ENCODE assay signal across 10 cellular contexts in the genomic region with DNA sequence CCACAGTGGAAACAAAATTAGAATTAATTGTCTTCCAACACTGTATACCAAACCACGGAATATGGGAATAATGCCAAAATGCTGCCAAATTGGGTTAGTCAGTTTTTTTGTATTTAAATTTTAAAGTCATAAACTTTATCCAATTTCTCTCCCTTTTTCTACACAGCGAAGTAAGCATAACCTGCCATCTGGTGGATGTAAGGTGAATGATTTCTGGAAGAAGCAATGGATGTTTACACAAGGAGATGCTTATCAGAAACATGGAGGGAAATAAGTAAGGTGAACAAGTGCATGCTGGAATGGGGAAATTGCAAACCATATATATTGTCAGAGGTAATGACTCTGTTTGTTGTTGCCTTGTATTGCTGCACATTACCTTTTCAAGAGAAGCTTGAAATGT.
DNase-seq lines count a peak whose midpoint lies in the region; ATAC-seq, FAIRE-seq and TF ChIP-seq lines count a peak whose summit lies in the region.
"Had no signal": no experiment of that assay in that cellular context is flagged by ENCODE, and none has a peak within 500 bp of the region (broad histone marks: within the 10 kb centered on the region; RNA-seq: fewer than 3 reads in every experiment).

No MANE protein-coding gene starts in this region.

- H3K4me1 Mint-ChIP-seq in endodermal cell: no peaks in the 10 kb centered on the region

- H3K27ac ChIP-seq in 22Rv1: no peak overlapping the region
- H3K27ac ChIP-seq in endodermal cell (ENCODE audit: low read depth, low read length): no peak overlapping the region
- no peak overlapping the region for H3K27ac ChIP-seq in esophagus squamous epithelium

- ATAC-seq in GM21737 (IDR thresholded peaks at IDR 0.05; ENCODE audit: unreplicated experiment) (no peak), HG03159 (IDR thresholded peaks at IDR 0.05; ENCODE audit: unreplicated experiment) (no peak)
- ATAC-seq: activated CD4-positive, CD25-positive, alpha-beta regulatory T cell treated with anti-CD3 and anti-CD28 coated beads, Interleukin-2, amount 50 U/mL, for 24 hours had no signal

- H3K9me3 ChIP-seq in endodermal cell (ENCODE audit: control insufficient read depth, low read length) (peaks cover 10% of the 10 kb centered on the region), esophagus squamous epithelium (no peaks in the 10 kb centered on the region)

- peak; percentile 57 for DNase-seq in NCI-H69 (lab: John Stamatoyannopoulos, UW)
- no peak for DNase-seq in endodermal cell
- DNase-seq in iPS-NIHi7 (ENCODE audit: extremely low spot score): no peak
- DNase-seq in esophagus squamous epithelium (lab: John Stamatoyannopoulos, UW): no peak
- DNase-seq: aorta had no signal

- H3K4me3 ChIP-seq in endodermal cell (ENCODE audit: low read length) (no peak overlapping the region), esophagus squamous epithelium (no peak overlapping the region)

- TF ChIP-seq POLR2A in esophagus squamous epithelium (IDR thresholded peaks at IDR 0.05): no peak

- H3K36me3 ChIP-seq in endodermal cell (ENCODE audit: control insufficient read depth, insufficient read depth, low read length): no peaks in the 10 kb centered on the region
- no peaks in the 10 kb centered on the region for H3K36me3 ChIP-seq in esophagus squamous epithelium

- intact Hi-C loops in esophagus squamous epithelium (cut with DNase I): no loop called here

- H3K36me3 Mint-ChIP-seq in endodermal cell (ENCODE audit: low read depth): no peaks in the 10 kb centered on the region

- no peaks in the 10 kb centered on the region for H3K27me3 Mint-ChIP-seq in endodermal cell (ENCODE audit: insufficient read depth)

- no peaks in the 10 kb centered on the region for H3K27me3 ChIP-seq in endodermal cell (ENCODE audit: control insufficient read depth, insufficient read depth, low read length, poor library complexity, severe bottlenecking)
- no peaks in the 10 kb centered on the region for H3K27me3 ChIP-seq in esophagus squamous epithelium

- peak; percentile 81 for TF ChIP-seq CTCF in 22Rv1 (IDR thresholded peaks at IDR 0.05)
- peak; percentile 77 for TF ChIP-seq CTCF in endodermal cell (conservative IDR thresholded peaks at IDR 0.05)
- no peak for TF ChIP-seq CTCF in esophagus squamous epithelium (IDR thresholded peaks at IDR 0.05)

- no peak overlapping the region for H3K27ac Mint-ChIP-seq in endodermal cell

- WGBS in endodermal cell (ENCODE audit: insufficient coverage in 1 of 2, insufficient read length in 1 of 2), 2 experiments: 71% methylated on average over 2 of the region's 2 CpGs; no CpG with 5 or more reads in 1 of the 2 experiments
- 13 to 33% methylated on average over 2 of the region's 2 CpGs for WGBS in esophagus squamous epithelium, 2 donors

- no peaks in the 10 kb centered on the region for H3K9me3 Mint-ChIP-seq in endodermal cell

- FAIRE-seq in G401.6 (lab: Jason Lieb, UNC): peak; percentile 61

- H3K9ac ChIP-seq in endodermal cell (ENCODE audit: extremely low read depth, low read length, poor library complexity, severe bottlenecking): no peak overlapping the region

- no peak overlapping the region for H3K4me3 Mint-ChIP-seq in endodermal cell

- H3K4me1 ChIP-seq in endodermal cell (ENCODE audit: control insufficient read depth, insufficient read depth, low read length): no peaks in the 10 kb centered on the region
- H3K4me1 ChIP-seq in esophagus squamous epithelium: no peaks in the 10 kb centered on the region

Comparison
In these comparisons a context has a peak if more than half of its experiments do, and no peak if none do; other contexts are left out.
1. CTCF ChIP-seq: peak in 22Rv1 (single experiment) and endodermal cell (single experiment); none in esophagus squamous epithelium (0 of 6).